ENCODE assay signal across 15 cellular contexts in genomic region chr13:34145061-34145460, GRCh38.
DNase-seq lines count a peak whose midpoint lies in the region; ATAC-seq and TF ChIP-seq lines count a peak whose summit lies in the region.
"Had no signal": no experiment of that assay in that cellular context is flagged by ENCODE, and none has a peak within 500 bp of the region (broad histone marks: within the 10 kb centered on the region; RNA-seq: fewer than 3 reads in every experiment).

No MANE protein-coding gene starts in this region.

- TF ChIP-seq POLR2A in gastroesophageal sphincter (IDR thresholded peaks at IDR 0.05) = no peak

- no peak overlapping the region for H3K27ac ChIP-seq in gastroesophageal sphincter
- H3K27ac ChIP-seq: BLaER1 treated with 17β-estradiol and CSF1 and Interleukin-3, amounts not matched to agents 10 nM and 100 nM had no signal

- no peak overlapping the region for H3K4me3 ChIP-seq in gastroesophageal sphincter
- H3K4me3 ChIP-seq: BLaER1 treated with 17β-estradiol and CSF1 and Interleukin-3, amounts not matched to agents 10 nM and 100 nM; GM12878 had no signal

- no peak for TF ChIP-seq EP300 in gastroesophageal sphincter (IDR thresholded peaks at IDR 0.05)

- DNase-seq in NCI-H748 (lab: John Stamatoyannopoulos, UW; ENCODE audit: unreplicated experiment) = peak; percentile 20
- no peak for DNase-seq in NCI-H748 treated with DMSO at 0.1 percent for 48 hours (lab: John Stamatoyannopoulos, UW)
- DNase-seq in DMS53 treated with DMSO at 0.1 percent for 48 hours (lab: John Stamatoyannopoulos, UW; ENCODE audit: unreplicated experiment) = peak; percentile 38
- no peak for DNase-seq in left colon
- no peak for DNase-seq in retina
- DNase-seq: ACHN; Calu3; CD4-positive, alpha-beta T cell; DMS 273 treated with DMSO at 0.1 percent for 48 hours; GOT3; H9 had no signal

- no peaks in the 10 kb centered on the region for H3K9me3 ChIP-seq in gastroesophageal sphincter
- H3K9me3 ChIP-seq: BLaER1 treated with 17β-estradiol and CSF1 and Interleukin-3, amounts not matched to agents 10 nM and 100 nM had no signal

- no peaks in the 10 kb centered on the region for H3K36me3 ChIP-seq in gastroesophageal sphincter
- H3K36me3 ChIP-seq: BLaER1 treated with 17β-estradiol and CSF1 and Interleukin-3, amounts not matched to agents 10 nM and 100 nM had no signal

- H3K27me3 ChIP-seq in gastroesophageal sphincter = no peaks in the 10 kb centered on the region
- H3K27me3 ChIP-seq: BLaER1 treated with 17β-estradiol and CSF1 and Interleukin-3, amounts not matched to agents 10 nM and 100 nM had no signal

- intact Hi-C loops in left colon (cut with DNase I, micrococcal nuclease) = no loop called here

- ATAC-seq in left colon (peak; percentile 45), gastroesophageal sphincter (no peak), GM18517 (IDR thresholded peaks at IDR 0.05; ENCODE audit: unreplicated experiment) (no peak)
- ATAC-seq: GM12878 had no signal

- no peak for TF ChIP-seq CTCF in gastroesophageal sphincter (IDR thresholded peaks at IDR 0.05)

- no peaks in the 10 kb centered on the region for H3K4me1 ChIP-seq in gastroesophageal sphincter
- H3K4me1 ChIP-seq: BLaER1 treated with 17β-estradiol and CSF1 and Interleukin-3, amounts not matched to agents 10 nM and 100 nM had no signal

- WGBS in gastroesophageal sphincter (ENCODE audit: low coverage in 1 of 2), 2 donors = 72 to 75% methylated on average over 2 to 3 of the region's 3 CpGs

Comparison
In these comparisons a context has a peak if more than half of its experiments do, and no peak if none do; other contexts are left out.
1. DNase-seq: peak in NCI-H748 (single experiment) and DMS53 treated with DMSO at 0.1 percent for 48 hours (single experiment); none in NCI-H748 treated with DMSO at 0.1 percent for 48 hours (single experiment), left colon (0 of 2) and retina (single experiment).